In genomic region chr16:75491876-75492275, GRCh38 we compare ENCODE assay signal across 7 cellular contexts. TPM values are rescaled to one million over a fixed set of nuclear protein-coding genes. Genes with fewer than 3 reads are reported as not detected.
DNase-seq lines count a peak whose midpoint lies in the region; TF ChIP-seq lines count a peak whose summit lies in the region.
"Had no signal": no experiment of that assay in that cellular context is flagged by ENCODE, and none has a peak within 500 bp of the region (broad histone marks: within the 10 kb centered on the region; RNA-seq: fewer than 3 reads in every experiment).

No MANE protein-coding gene starts in this region.

- H3K79me2 ChIP-seq in GM23248 (ENCODE audit: insufficient read depth) (no peaks in the 10 kb centered on the region), PC-9 (ENCODE audit: low read depth) (no peaks in the 10 kb centered on the region)

- H3K4me2 ChIP-seq in GM23248 (ENCODE audit: unreplicated experiment) (no peak overlapping the region), PC-9 (peak overlapping the region; percentile 39)

- peak; percentile 28 for DNase-seq in GM23248
- DNase-seq in PC-9, result peak; percentile 77 to 88
- peak; percentile 56 for DNase-seq in middle frontal gyrus (ENCODE audit: extremely low spot score, low spot score)
- DNase-seq in NOMO-1 (lab: John Stamatoyannopoulos, UW; ENCODE audit: unreplicated experiment in 2 of 2), result no peak
- no peak for DNase-seq in uterus
- no peak for DNase-seq in activated CD4-positive, alpha-beta memory T cell treated with anti-CD3 and anti-CD28 coated beads for 36 hours

- H3K4me1 Mint-ChIP-seq in activated CD4-positive, alpha-beta memory T cell treated with anti-CD3 and anti-CD28 coated beads for 36 hours (ENCODE audit: low read depth), result peaks cover 6% of the 10 kb centered on the region

- no peaks in the 10 kb centered on the region for H3K36me3 Mint-ChIP-seq in activated CD4-positive, alpha-beta memory T cell treated with anti-CD3 and anti-CD28 coated beads for 36 hours

- no peaks in the 10 kb centered on the region for H4K20me1 ChIP-seq in GM23248 (ENCODE audit: insufficient read depth)
- H4K20me1 ChIP-seq in PC-9 (ENCODE audit: insufficient read depth), result no peaks in the 10 kb centered on the region

- no peak overlapping the region for H3K27ac Mint-ChIP-seq in activated CD4-positive, alpha-beta memory T cell treated with anti-CD3 and anti-CD28 coated beads for 36 hours

- TF ChIP-seq CTCF in PC-9 (conservative IDR thresholded peaks at IDR 0.05), result peak; percentile 52
- TF ChIP-seq CTCF in uterus (IDR thresholded peaks at IDR 0.05), result no peak

- H3K9me3 ChIP-seq in GM23248 (ENCODE audit: low read depth) (no peaks in the 10 kb centered on the region), PC-9 (ENCODE audit: insufficient read depth, low read depth) (no peaks in the 10 kb centered on the region), uterus (no peaks in the 10 kb centered on the region)

- H3K4me1 ChIP-seq in GM23248 (ENCODE audit: insufficient read depth) (no peaks in the 10 kb centered on the region), PC-9 (replicated peaks; ENCODE audit: insufficient read depth) (peaks cover 24% of the 10 kb centered on the region), uterus (peaks cover 0 to 12% of the 10 kb centered on the region in 2 donors)

- no peak overlapping the region for H3K9ac ChIP-seq in GM23248

- TF ChIP-seq POLR2A in uterus (IDR thresholded peaks at IDR 0.05), result no peak

- H3K9me3 Mint-ChIP-seq in activated CD4-positive, alpha-beta memory T cell treated with anti-CD3 and anti-CD28 coated beads for 36 hours, result no peaks in the 10 kb centered on the region
- H3K9me3 Mint-ChIP-seq: central memory CD8-positive, alpha-beta T cell had no signal

- H3K9me2 ChIP-seq in GM23248 (ENCODE audit: insufficient read depth) (no peaks in the 10 kb centered on the region), PC-9 (ENCODE audit: insufficient read depth) (no peaks in the 10 kb centered on the region)

- 93 to 94% methylated on average over 1 of the region's 1 CpG for WGBS in GM23248 (ENCODE audit: low coverage in 1 of 2, low lambda C conversion rate in 2 of 2, missing lambda C conversion rate in 2 of 2), 2 experiments

- H3K4me3 ChIP-seq in GM23248 (no peak overlapping the region), PC-9 (no peak overlapping the region), uterus (no peak overlapping the region)

- intact Hi-C loops in PC-9 (cut with micrococcal nuclease; ENCODE audit: unreplicated experiment), result loop anchor here (1.0 kb wide), 2 partner anchors 21 to 25 kb away; no protein-coding TSS in a partner anchor
- intact Hi-C loops in uterus (cut with DNase I; ENCODE audit: low total_unique reads), result no loop called here
- intact Hi-C loops in activated CD4-positive, alpha-beta memory T cell treated with anti-CD3 and anti-CD28 coated beads for 36 hours (cut with micrococcal nuclease), result no loop called here

- peaks cover 22% of the 10 kb centered on the region for H3K27me3 Mint-ChIP-seq in activated CD4-positive, alpha-beta memory T cell treated with anti-CD3 and anti-CD28 coated beads for 36 hours

- H3K27ac ChIP-seq in GM23248, result no peak overlapping the region
- H3K27ac ChIP-seq in PC-9, result no peak overlapping the region
- H3K27ac ChIP-seq in uterus, result no peak overlapping the region

- CTCF ChIA-PET in PC-9 (lab: Charles Lee), result interaction anchor here (0.5 to 0.8 kb wide), 3 partner anchors 25 to 73 kb away, joined by 3 read pairs; no protein-coding TSS in a partner anchor
- CTCF ChIA-PET in activated CD4-positive, alpha-beta memory T cell treated with anti-CD3 and anti-CD28 coated beads for 36 hours (lab: Charles Lee), result interaction anchor here (1.1 kb wide), 1 partner anchor 27 kb away, joined by 4 read pairs; the partner anchor contains the start of gene TMEM170A

- no peak overlapping the region for H3K4me3 Mint-ChIP-seq in activated CD4-positive, alpha-beta memory T cell treated with anti-CD3 and anti-CD28 coated beads for 36 hours
- H3K4me3 Mint-ChIP-seq: central memory CD8-positive, alpha-beta T cell had no signal

- BruUV-seq in PC-9 (replicated peaks; lab: Mats Ljungman, UMichigan), result no TSS peak

- H3K27me3 ChIP-seq in GM23248 (replicated peaks; ENCODE audit: insufficient read depth) (no peaks in the 10 kb centered on the region; the same call in 1 of the 2 replicates), PC-9 (ENCODE audit: insufficient read depth, low read depth) (no peaks in the 10 kb centered on the region), uterus (no peaks in the 10 kb centered on the region)

- no peaks in the 10 kb centered on the region for H3K36me3 ChIP-seq in GM23248 (ENCODE audit: low read depth)
- H3K36me3 ChIP-seq in PC-9 (ENCODE audit: low read depth), result no peaks in the 10 kb centered on the region
- H3K36me3 ChIP-seq in uterus, result no peaks in the 10 kb centered on the region

- H2AFZ ChIP-seq in GM23248 (no peak overlapping the region), PC-9 (no peak overlapping the region)

- in situ Hi-C loops in GM23248 (cut with MboI), result loop anchor here (25.0 kb wide), 2 partner anchors 270 to 1695 kb away; partner anchors contain the start of genes MON1B and SYCE1L

- H3F3A ChIP-seq in GM23248 (ENCODE audit: insufficient read depth) (no peaks in the 10 kb centered on the region), PC-9 (ENCODE audit: insufficient read depth, low read depth) (peaks cover 22% of the 10 kb centered on the region; the same call in 1 of the 2 replicates)

- POLR2A ChIA-PET in PC-9 (lab: Charles Lee; ENCODE audit: unreplicated experiment), result interaction anchor here (0.6 kb wide), 2 partner anchors 113 to 211 kb away, joined by 5 to 7 read pairs; no protein-coding TSS in a partner anchor
- POLR2A ChIA-PET in activated CD4-positive, alpha-beta memory T cell treated with anti-CD3 and anti-CD28 coated beads for 36 hours (lab: Charles Lee), result no interaction called here

RNA-seq across cellular contexts. Expression of gene CHST6, which starts 3.4 kb away (rescaled TPM):
- 0.65 and 0.76 TPM in 2 replicates for total RNA-seq in GM23248 (2014; rRNA removed; shearing (Covaris generic))
- 0.10 and 0.20 TPM in 2 replicates for polyA plus RNA-seq in GM23248 (2016; fragmentation: Nextera tagmentation; extraction: Ambion mirVana)
- total RNA-seq in PC-9 (2021) (4.8 and 6.8 TPM in 2 replicates), uterus (1 to 10 TPM in 1 of 4 donors, under 1 TPM in 1, not detected in 2; 0.52 to 4.4 TPM)
- total RNA-seq in activated CD4-positive, alpha-beta memory T cell treated with anti-CD3 and anti-CD28 coated beads for 36 hours, result not detected

RNA-seq across cellular contexts. Expression of gene TMEM170A, which starts 27.4 kb away (rescaled TPM):
- total RNA-seq in GM23248 (2014; rRNA removed; shearing (Covaris generic)), result 11.9 and 18.6 TPM in 2 replicates
- polyA plus RNA-seq in GM23248 (2016; fragmentation: Nextera tagmentation; extraction: Ambion mirVana), result 10.3 and 12.6 TPM in 2 replicates
- total RNA-seq in PC-9 (2021) (31.4 and 31.7 TPM in 2 replicates), uterus (10 to 100 TPM in 3 of 4 donors, 1 to 10 TPM in 1; 10.0 to 69.5 (median 21.4) TPM)
- total RNA-seq in activated CD4-positive, alpha-beta memory T cell treated with anti-CD3 and anti-CD28 coated beads for 36 hours, result 10 to 100 TPM; 24.3 to 25.6 TPM

RNA-seq across cellular contexts. Expression of gene CHST5, which starts 44.0 kb away (rescaled TPM):
- 0.25 TPM in 1 of 2 replicates, not detected in the other for total RNA-seq in GM23248 (2014; rRNA removed; shearing (Covaris generic))
- not detected in 2 replicates for polyA plus RNA-seq in GM23248 (2016; fragmentation: Nextera tagmentation; extraction: Ambion mirVana)
- total RNA-seq in PC-9 (2021) (0.25 and 1.3 TPM in 2 replicates), uterus (1 to 10 TPM in 2 of 4 donors, not detected in 2; 1.0 to 2.0 TPM)
- total RNA-seq in activated CD4-positive, alpha-beta memory T cell treated with anti-CD3 and anti-CD28 coated beads for 36 hours, result under 1 TPM in 1 of 2 experiments, not detected in 1; 0.34 TPM

RNA-seq across cellular contexts. Expression of gene CFDP1, which starts 58.6 kb away (rescaled TPM):
- total RNA-seq in GM23248 (2014; rRNA removed; shearing (Covaris generic)), result 30.4 and 36.9 TPM in 2 replicates
- polyA plus RNA-seq in GM23248 (2016; fragmentation: Nextera tagmentation; extraction: Ambion mirVana), result 45.2 and 46.7 TPM in 2 replicates
- 52.6 and 55.6 TPM in 2 replicates for total RNA-seq in PC-9 (2021)
- 10 to 100 TPM; 22.3 to 90.8 (median 73.4) TPM for total RNA-seq in uterus
- 10 to 100 TPM; 37.6 to 41.3 TPM for total RNA-seq in activated CD4-positive, alpha-beta memory T cell treated with anti-CD3 and anti-CD28 coated beads for 36 hours

Comparison
In these comparisons a context has a peak if more than half of its experiments do, and no peak if none do; other contexts are left out.
1. DNase-seq: peak in GM23248 (single experiment), PC-9 (2 of 2) and middle frontal gyrus (single experiment); none in NOMO-1 (0 of 2), uterus (0 of 2) and activated CD4-positive, alpha-beta memory T cell treated with anti-CD3 and anti-CD28 coated beads for 36 hours (single experiment).